Comparison of ENCODE assay signal across 8 cellular contexts in genomic region chr1:115717541-115717940, GRCh38. TPM values are rescaled to one million over a fixed set of nuclear protein-coding genes. Genes with fewer than 3 reads are reported as not detected.
DNase-seq lines count a peak whose midpoint lies in the region; ATAC-seq, FAIRE-seq and TF ChIP-seq lines count a peak whose summit lies in the region.

No MANE protein-coding gene starts in this region.

- H3K4me3 ChIP-seq in smooth muscle cell: no peak overlapping the region

- H3K4me1 Mint-ChIP-seq in activated CD4-positive, alpha-beta T cell treated with anti-CD3 and anti-CD28 coated beads, Interleukin-2, amount 10 ng/mL, durations not matched to agents 24 days and 14 days: no peaks in the 10 kb centered on the region

- 56% methylated on average over 5 of the region's 5 CpGs for WGBS in smooth muscle cell (ENCODE audit: low lambda C conversion rate)

- H3K4me2 ChIP-seq in smooth muscle cell: no peak overlapping the region

- peaks cover 28% of the 10 kb centered on the region for H3K27me3 Mint-ChIP-seq in activated CD4-positive, alpha-beta T cell treated with anti-CD3 and anti-CD28 coated beads, Interleukin-2, amount 10 ng/mL, durations not matched to agents 24 days and 14 days

- no peak for FAIRE-seq in D721Med (lab: Jason Lieb, UNC)

- no peaks in the 10 kb centered on the region for H3K79me2 ChIP-seq in smooth muscle cell (ENCODE audit: low read depth)

- H3K27ac ChIP-seq in smooth muscle cell (ENCODE audit: low read depth): no peak overlapping the region

- no peaks in the 10 kb centered on the region for H3K9me3 Mint-ChIP-seq in activated CD4-positive, alpha-beta T cell treated with anti-CD3 and anti-CD28 coated beads, Interleukin-2, amount 10 ng/mL, durations not matched to agents 24 days and 14 days

- no peak overlapping the region for H3K9ac ChIP-seq in smooth muscle cell (ENCODE audit: low read depth)

- ATAC-seq in HG03354 (IDR thresholded peaks at IDR 0.05; ENCODE audit: poor library complexity, severe bottlenecking, unreplicated experiment): no peak
- ATAC-seq in GM18519 (IDR thresholded peaks at IDR 0.05; ENCODE audit: low FRiP score, unreplicated experiment): no peak
- ATAC-seq in activated CD4-positive, CD25-positive, alpha-beta regulatory T cell treated with anti-CD3 and anti-CD28 coated beads, Interleukin-2, amount 50 U/mL, for 24 hours: no peak

- H2AFZ ChIP-seq in smooth muscle cell (ENCODE audit: low read depth): no peak overlapping the region

- CTCF ChIA-PET in HEK293T (lab: Yijun Ruan, JAX): interaction anchor here (0.8 to 3.9 kb wide), 5 partner anchors 11 to 109 kb away, joined by 3 to 25 read pairs (median 9); no protein-coding TSS in a partner anchor

- no peaks in the 10 kb centered on the region for H3K27me3 ChIP-seq in smooth muscle cell (ENCODE audit: low read depth)

- no peaks in the 10 kb centered on the region for H3K36me3 ChIP-seq in smooth muscle cell (ENCODE audit: low read depth)

- no peak overlapping the region for H3K4me3 Mint-ChIP-seq in activated CD4-positive, alpha-beta T cell treated with anti-CD3 and anti-CD28 coated beads, Interleukin-2, amount 10 ng/mL, durations not matched to agents 24 days and 14 days

- POLR2A ChIA-PET in HEK293T (lab: Yijun Ruan, JAX): no interaction called here

- no peaks in the 10 kb centered on the region for H3K9me3 ChIP-seq in smooth muscle cell (replicated peaks; ENCODE audit: low read depth)

- H4K20me1 ChIP-seq in smooth muscle cell (ENCODE audit: low read depth): no peaks in the 10 kb centered on the region

- no peaks in the 10 kb centered on the region for H3K36me3 Mint-ChIP-seq in activated CD4-positive, alpha-beta T cell treated with anti-CD3 and anti-CD28 coated beads, Interleukin-2, amount 10 ng/mL, durations not matched to agents 24 days and 14 days (ENCODE audit: low read depth)

- H3F3A ChIP-seq in smooth muscle cell (ENCODE audit: low read depth): no peaks in the 10 kb centered on the region

- TF ChIP-seq CTCF in D721Med (IDR thresholded peaks at IDR 0.05; ENCODE audit: insufficient read depth, missing control alignments) (peak; percentile 70), smooth muscle cell (IDR thresholded peaks at IDR 0.05; ENCODE audit: borderline replicate concordance, insufficient read depth, poor library complexity, severe bottlenecking) (peak; percentile 67)

- no peaks in the 10 kb centered on the region for H3K4me1 ChIP-seq in smooth muscle cell (ENCODE audit: low read depth)

- intact Hi-C loops in activated CD4-positive, alpha-beta T cell treated with anti-CD3 and anti-CD28 coated beads, Interleukin-2, amount 10 ng/mL, durations not matched to agents 24 days and 14 days (cut with micrococcal nuclease): no loop called here
- intact Hi-C loops in head of caudate nucleus (cut with DNase I): no loop called here

- no peak for DNase-seq in D721Med (ENCODE audit: insufficient read length, low spot score)
- peak; percentile 37 for DNase-seq in HEK293T (ENCODE audit: extremely low spot score)
- peak; percentile 74 for DNase-seq in activated CD4-positive, alpha-beta T cell treated with anti-CD3 and anti-CD28 coated beads, Interleukin-2, amount 10 ng/mL, durations not matched to agents 24 days and 14 days
- DNase-seq in head of caudate nucleus: peak; percentile 8 to 78 (median 46)
- no peak for DNase-seq in smooth muscle cell (lab: John Stamatoyannopoulos, UW; ENCODE audit: unreplicated experiment)

- no peak overlapping the region for H3K27ac Mint-ChIP-seq in activated CD4-positive, alpha-beta T cell treated with anti-CD3 and anti-CD28 coated beads, Interleukin-2, amount 10 ng/mL, durations not matched to agents 24 days and 14 days

TF ChIP-seq in HEK293T, 16 proteins besides CTCF, POLR2A, EP300 and RAD21:
- TF ChIP-seq ARNT (IDR thresholded peaks at IDR 0.05) (no peak), LEF1 (IDR thresholded peaks at IDR 0.05; ENCODE audit: borderline replicate concordance) (no peak), L3MBTL2 (conservative IDR thresholded peaks at IDR 0.05) (peak; percentile 52; the same call in 1 of the 2 replicates)

RNA-seq across cellular contexts. Expression of gene CASQ2, which starts 51.0 kb away (rescaled TPM):
- total RNA-seq in activated CD4-positive, alpha-beta T cell treated with anti-CD3 and anti-CD28 coated beads, Interleukin-2, amount 10 ng/mL, durations not matched to agents 24 days and 14 days: not detected in 2 replicates
- total RNA-seq in smooth muscle cell: not detected in 2 replicates
- not detected in 2 replicates for polyA plus RNA-seq in smooth muscle cell

Comparison
In these comparisons a context has a peak if more than half of its experiments do, and no peak if none do; other contexts are left out.
1. DNase-seq: peak in HEK293T (single experiment), activated CD4-positive, alpha-beta T cell treated with anti-CD3 and anti-CD28 coated beads, Interleukin-2, amount 10 ng/mL, durations not matched to agents 24 days and 14 days (single experiment) and head of caudate nucleus (42 of 42); none in D721Med (single experiment) and smooth muscle cell (single experiment).